In genomic region chrX:151279161-151279560, GRCh38 we compare ENCODE assay signal across 24 cellular contexts.
"Had no signal": no experiment of that assay in that cellular context is flagged by ENCODE, and none has a peak within 500 bp of the region (broad histone marks: within the 10 kb centered on the region; RNA-seq: fewer than 3 reads in every experiment).

No MANE protein-coding gene starts in this region.

- H3K4me3 ChIP-seq: colonic mucosa, coronary artery, dorsolateral prefrontal cortex, esophagus muscularis mucosa, esophagus squamous epithelium, gastrocnemius medialis, gastroesophageal sphincter, heart left ventricle, heart right ventricle had no signal

- H3K4me1 Mint-ChIP-seq: endodermal cell had no signal

- H3K36me3 ChIP-seq: colonic mucosa, esophagus muscularis mucosa, esophagus squamous epithelium, gastrocnemius medialis, gastroesophageal sphincter, heart left ventricle, heart right ventricle had no signal

- H3K4me1 ChIP-seq: colonic mucosa, esophagus muscularis mucosa, esophagus squamous epithelium, foreskin keratinocyte, gastrocnemius medialis, gastroesophageal sphincter, heart left ventricle, heart right ventricle had no signal

- H3K9me3 ChIP-seq: colonic mucosa, esophagus muscularis mucosa, esophagus squamous epithelium, gastrocnemius medialis, gastroesophageal sphincter, heart left ventricle, heart right ventricle had no signal

- H3K9me3 Mint-ChIP-seq: effector memory CD8-positive, alpha-beta T cell had no signal

- H3K27ac Mint-ChIP-seq: dendritic cell treated with granulocyte-macrophage colony-stimulating factor and Interleukin-4, amounts not matched to agents 40 ng/mL and 50 ng/mL, for 4 days; effector memory CD8-positive, alpha-beta T cell; endodermal cell had no signal

- DNase-seq: colonic mucosa; cortex of kidney; dermis blood vessel endothelial cell; dorsolateral prefrontal cortex; effector CD4-positive, alpha-beta T cell; effector CD8-positive, alpha-beta T cell; effector memory CD4-positive, alpha-beta T cell; effector memory CD8-positive, alpha-beta T cell; endodermal cell; erythroblast; esophagus squamous epithelium; foreskin fibroblast; foreskin keratinocyte; foreskin melanocyte; gastrocnemius medialis; glutamatergic neuron; head of caudate nucleus; heart left ventricle; heart right ventricle had no signal

- H3K4me3 Mint-ChIP-seq: dendritic cell treated with granulocyte-macrophage colony-stimulating factor and Interleukin-4, amounts not matched to agents 40 ng/mL and 50 ng/mL, for 4 days; effector memory CD8-positive, alpha-beta T cell; endodermal cell had no signal

- H3K27me3 ChIP-seq: colonic mucosa, esophagus muscularis mucosa, esophagus squamous epithelium, foreskin keratinocyte, gastrocnemius medialis, gastroesophageal sphincter, heart left ventricle, heart right ventricle had no signal

- H3K27me3 Mint-ChIP-seq: dendritic cell treated with granulocyte-macrophage colony-stimulating factor and Interleukin-4, amounts not matched to agents 40 ng/mL and 50 ng/mL, for 4 days had no signal

- H3K27ac ChIP-seq: colonic mucosa, coronary artery, dorsolateral prefrontal cortex, epithelial cell of prostate, esophagus muscularis mucosa, esophagus squamous epithelium, foreskin keratinocyte, gastrocnemius medialis, gastroesophageal sphincter, heart left ventricle, heart right ventricle had no signal
